ENCODE assay signal across 22 cellular contexts in the genomic region with DNA sequence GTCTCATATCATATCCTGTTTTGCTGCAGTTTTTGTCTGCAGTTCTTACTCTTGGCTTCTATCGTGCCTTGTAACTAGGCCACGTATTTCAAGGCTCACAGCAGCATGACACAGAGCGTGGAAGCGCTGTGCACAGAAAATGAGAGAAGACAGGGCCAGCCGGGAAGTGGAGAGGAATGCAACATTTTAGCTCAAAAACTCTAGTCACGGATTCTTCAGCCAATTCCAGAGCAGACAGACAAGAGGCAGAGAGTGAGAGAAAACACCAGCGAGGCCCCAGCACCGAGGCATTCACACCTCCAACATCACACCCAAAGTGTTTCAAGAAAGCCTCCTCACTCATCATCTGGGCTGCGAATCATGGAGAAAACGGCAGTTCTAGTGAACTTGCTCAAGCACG.
"Had no signal": no experiment of that assay in that cellular context is flagged by ENCODE, and none has a peak within 500 bp of the region (broad histone marks: within the 10 kb centered on the region; RNA-seq: fewer than 3 reads in every experiment).

No MANE protein-coding gene starts in this region.

- H3K4me3 Mint-ChIP-seq: activated CD4-positive, alpha-beta memory T cell treated with anti-CD3 and anti-CD28 coated beads, Interleukin-2, amount 10 ng/mL, durations not matched to agents 7 days and 5 days; activated CD4-positive, alpha-beta T cell treated with anti-CD3 and anti-CD28 coated beads for 36 hours; activated naive CD8-positive, alpha-beta T cell; natural killer cell treated with Interleukin-12 subunit alpha and Interleukin-12 subunit beta and Interleukin-15 and Interleukin-18, amount 100 ng/mL, for 72 hours; stimulated activated naive B cell treated with anti-CD40 and anti-IgM and Interleukin-4, amounts not matched to agents 10 μg/mL and 1 μg/mL and 100 μg/mL, for 72 hours; T-helper 17 cell had no signal

- H3K9me3 Mint-ChIP-seq: brain had no signal

- H3K27ac Mint-ChIP-seq: activated CD4-positive, alpha-beta memory T cell treated with anti-CD3 and anti-CD28 coated beads, Interleukin-2, amount 10 ng/mL, durations not matched to agents 7 days and 5 days; activated CD4-positive, alpha-beta T cell treated with anti-CD3 and anti-CD28 coated beads for 36 hours; activated naive CD8-positive, alpha-beta T cell; natural killer cell treated with Interleukin-12 subunit alpha and Interleukin-12 subunit beta and Interleukin-15 and Interleukin-18, amount 100 ng/mL, for 72 hours; stimulated activated naive B cell treated with anti-CD40 and anti-IgM and Interleukin-4, amounts not matched to agents 10 μg/mL and 1 μg/mL and 100 μg/mL, for 72 hours; T-helper 17 cell had no signal

- H3K4me1 ChIP-seq: gastrocnemius medialis, heart right ventricle, right atrium auricular region, tibial artery, uterus had no signal

- ATAC-seq: activated CD4-positive, alpha-beta T cell treated with anti-CD3 and anti-CD28 coated beads for 36 hours; gastrocnemius medialis; heart right ventricle; left lobe of liver; natural killer cell treated with Interleukin-12 subunit alpha and Interleukin-12 subunit beta and Interleukin-15 and Interleukin-18, amount 100 ng/mL, for 72 hours; stimulated activated naive B cell treated with anti-CD40 and anti-IgM and Interleukin-4, amounts not matched to agents 10 μg/mL and 1 μg/mL and 100 μg/mL, for 72 hours; T-helper 17 cell had no signal

- H3K27ac ChIP-seq: coronary artery, gastrocnemius medialis, heart right ventricle, right atrium auricular region, skin epidermis, tibial artery, uterus had no signal

- H3K27me3 Mint-ChIP-seq: activated CD4-positive, alpha-beta memory T cell treated with anti-CD3 and anti-CD28 coated beads, Interleukin-2, amount 10 ng/mL, durations not matched to agents 7 days and 5 days; activated CD4-positive, alpha-beta T cell treated with anti-CD3 and anti-CD28 coated beads for 36 hours; activated naive CD8-positive, alpha-beta T cell; natural killer cell treated with Interleukin-12 subunit alpha and Interleukin-12 subunit beta and Interleukin-15 and Interleukin-18, amount 100 ng/mL, for 72 hours; stimulated activated naive B cell treated with anti-CD40 and anti-IgM and Interleukin-4, amounts not matched to agents 10 μg/mL and 1 μg/mL and 100 μg/mL, for 72 hours; T-helper 17 cell had no signal

- H3K4me1 Mint-ChIP-seq: activated CD4-positive, alpha-beta memory T cell treated with anti-CD3 and anti-CD28 coated beads, Interleukin-2, amount 10 ng/mL, durations not matched to agents 7 days and 5 days; activated CD4-positive, alpha-beta T cell treated with anti-CD3 and anti-CD28 coated beads for 36 hours; brain; stimulated activated naive B cell treated with anti-CD40 and anti-IgM and Interleukin-4, amounts not matched to agents 10 μg/mL and 1 μg/mL and 100 μg/mL, for 72 hours; T-helper 17 cell had no signal

- H3K27me3 ChIP-seq: gastrocnemius medialis, right atrium auricular region, tibial artery, uterus had no signal

- H3K9me3 ChIP-seq: gastrocnemius medialis, right atrium auricular region, tibial artery, uterus had no signal

- H3K4me3 ChIP-seq: coronary artery, gastrocnemius medialis, heart right ventricle, right atrium auricular region, skin epidermis, tibial artery, uterus had no signal

- H3K36me3 Mint-ChIP-seq: activated naive CD8-positive, alpha-beta T cell; brain; stimulated activated naive B cell treated with anti-CD40 and anti-IgM and Interleukin-4, amounts not matched to agents 10 μg/mL and 1 μg/mL and 100 μg/mL, for 72 hours had no signal

- DNase-seq: activated CD4-positive, alpha-beta memory T cell treated with anti-CD3 and anti-CD28 coated beads, Interleukin-2, amount 10 ng/mL, durations not matched to agents 7 days and 5 days; activated CD4-positive, alpha-beta T cell treated with anti-CD3 and anti-CD28 coated beads for 36 hours; activated CD8-positive, alpha-beta memory T cell treated with anti-CD3 and anti-CD28 coated beads, Interleukin-2, amount 50 U/mL, for 4 hours; activated gamma-delta T cell; activated T-cell treated with anti-CD3 and anti-CD28 coated beads, Interleukin-2, amount 50 U/mL, for 48 hours; central memory CD4-positive, alpha-beta T cell; effector CD8-positive, alpha-beta T cell; gastrocnemius medialis; heart right ventricle; stimulated activated CD4-positive, alpha-beta T cell treated with anti-CD3 and anti-CD28 coated beads, Interleukin-15, amount 100 ng/mL, for 24 hours; stimulated activated CD4-positive, alpha-beta T cell treated with anti-CD3 and anti-CD28 coated beads, Interleukin-4, amount 100 ng/mL, for 1 hour; stimulated activated naive B cell treated with anti-CD40 and anti-IgM and Interleukin-4, amounts not matched to agents 10 μg/mL and 1 μg/mL and 100 μg/mL, for 72 hours; T-helper 17 cell; tibial artery; uterus had no signal
